ENCODE assay signal across 8 cellular contexts in genomic region chr6:75601608-75602163, GRCh38. TPM values are rescaled to one million over a fixed set of nuclear protein-coding genes. Genes with fewer than 3 reads are reported as not detected.
DNase-seq lines count a peak whose midpoint lies in the region; ATAC-seq and TF ChIP-seq lines count a peak whose summit lies in the region.

Gene SENP6 (plus strand): TSS chr6:75601880. CDS start chr6:75602525, 645 bp downstream.

- intact Hi-C loops in breast epithelium (cut with DNase I; ENCODE audit: low total_unique reads): no loop called here

- H3K4me3 ChIP-seq in WI38 (ENCODE audit: low read depth, low read length) (peak within 1 kb of the TSS; percentile 77), breast epithelium (peak within 1 kb of the TSS; percentile 85 to 93 (median 91)), smooth muscle cell (peak within 1 kb of the TSS; percentile 62)

- peak within 1 kb of the TSS; percentile 97 for H3K9ac ChIP-seq in smooth muscle cell (ENCODE audit: low read depth)

- TF ChIP-seq CTCF in WI38 (IDR thresholded peaks at IDR 0.05; ENCODE audit: low read depth, low read length): no peak
- TF ChIP-seq CTCF in breast epithelium (IDR thresholded peaks at IDR 0.05): no peak
- no peak for TF ChIP-seq CTCF in smooth muscle cell (IDR thresholded peaks at IDR 0.05; ENCODE audit: borderline replicate concordance, insufficient read depth, poor library complexity, severe bottlenecking)

- peaks cover 41% of the 10 kb centered on the region for H4K20me1 ChIP-seq in smooth muscle cell (ENCODE audit: low read depth)

- peak; percentile 74 for ATAC-seq in HG02885 (IDR thresholded peaks at IDR 0.05; ENCODE audit: poor library complexity, unreplicated experiment)

- no peaks in the 10 kb centered on the region for H3K27me3 ChIP-seq in breast epithelium
- H3K27me3 ChIP-seq in smooth muscle cell (ENCODE audit: low read depth): no peaks in the 10 kb centered on the region

- H3K36me3 ChIP-seq in breast epithelium: no peaks in the 10 kb centered on the region
- H3K36me3 ChIP-seq in smooth muscle cell (ENCODE audit: low read depth): no peaks in the 10 kb centered on the region

- peak; percentile 69 for TF ChIP-seq POLR2A in breast epithelium (IDR thresholded peaks at IDR 0.05)

- peak; percentile 87 for DNase-seq in NK-92 treated with Interleukin-12 subunit alpha and Interleukin-12 subunit beta, amount 100 ng/mL, for 24 hours (lab: John Stamatoyannopoulos, UW)
- no peak for DNase-seq in NK-92 (lab: John Stamatoyannopoulos, UW; ENCODE audit: unreplicated experiment)
- DNase-seq in NCI-H2107 treated with DMSO at 0.1 percent for 48 hours (lab: John Stamatoyannopoulos, UW; ENCODE audit: unreplicated experiment): peak; percentile 38
- peak; percentile 67 to 70 for DNase-seq in breast epithelium (ENCODE audit: low spot score in 2 of 2)
- DNase-seq in iPS-NIHi7 (ENCODE audit: extremely low spot score): peak; percentile 85
- DNase-seq in smooth muscle cell (lab: John Stamatoyannopoulos, UW; ENCODE audit: unreplicated experiment): peak; percentile 48

- peak within 1 kb of the TSS; percentile 98 for H2AFZ ChIP-seq in smooth muscle cell (ENCODE audit: low read depth)

- 0% methylated on average over 24 of the region's 67 CpGs for WGBS in smooth muscle cell (ENCODE audit: low lambda C conversion rate)

- H3K4me1 ChIP-seq in breast epithelium (no peaks in the 10 kb centered on the region), smooth muscle cell (ENCODE audit: low read depth) (peaks cover 21% of the 10 kb centered on the region)

- peaks cover 68% of the 10 kb centered on the region for H3K79me2 ChIP-seq in smooth muscle cell (ENCODE audit: low read depth)

- peak within 1 kb of the TSS; percentile 95 for H3K4me2 ChIP-seq in smooth muscle cell

- peaks cover 4% of the 10 kb centered on the region for H3F3A ChIP-seq in smooth muscle cell (ENCODE audit: low read depth)

- H3K27ac ChIP-seq in breast epithelium (peak within 1 kb of the TSS; percentile 99 to 100), smooth muscle cell (ENCODE audit: low read depth) (peak within 1 kb of the TSS; percentile 95)

- H3K9me3 ChIP-seq in breast epithelium (no peaks in the 10 kb centered on the region), smooth muscle cell (replicated peaks; ENCODE audit: low read depth) (no peaks in the 10 kb centered on the region)

RNA-seq across cellular contexts. Expression of gene SENP6, which starts in this region (rescaled TPM):
- total RNA-seq in breast epithelium (100 to 1,000 TPM in 2 of 3 donors, 10 to 100 TPM in 1; 93.5 to 189 (median 152) TPM), smooth muscle cell (126 and 130 TPM in 2 replicates)
- 45.0 and 50.2 TPM in 2 replicates for polyA plus RNA-seq in smooth muscle cell
